Comparison of ENCODE assay signal across 27 cellular contexts in genomic region chr10:109430844-109431243, GRCh38.
A peak's percentile ranks its signal among the peaks of the same experiment; 100 is the strongest.
DNase-seq lines count a peak whose midpoint lies in the region; ATAC-seq, FAIRE-seq and TF ChIP-seq lines count a peak whose summit lies in the region.
"Had no signal": no experiment of that assay in that cellular context is flagged by ENCODE, and none has a peak within 500 bp of the region (broad histone marks: within the 10 kb centered on the region; RNA-seq: fewer than 3 reads in every experiment).

No MANE protein-coding gene starts in this region.

- ATAC-seq in GM21529 (IDR thresholded peaks at IDR 0.05; ENCODE audit: unreplicated experiment) (peak; percentile 33), thoracic aorta (ENCODE audit: insufficient number of reproducible peaks, low FRiP score, low read depth) (no peak)
- ATAC-seq: HCT116, Right ventricle myocardium inferior had no signal

- H3K36me3 Mint-ChIP-seq in astrocyte (ENCODE audit: low read depth, unreplicated experiment), result no peaks in the 10 kb centered on the region
- no peaks in the 10 kb centered on the region for H3K36me3 Mint-ChIP-seq in activated naive CD4-positive, alpha-beta T cell treated with anti-CD3 and anti-CD28 coated beads, Interleukin-2, amount 10 ng/mL, durations not matched to agents 7 days and 5 days
- H3K36me3 Mint-ChIP-seq in nephron progenitor cell (ENCODE audit: low read depth), result no peaks in the 10 kb centered on the region
- H3K36me3 Mint-ChIP-seq: CD14-positive monocyte; CD8-positive, alpha-beta memory T cell had no signal

- H3K4me1 Mint-ChIP-seq in astrocyte (ENCODE audit: low read depth, unreplicated experiment), result peaks cover 38% of the 10 kb centered on the region
- no peaks in the 10 kb centered on the region for H3K4me1 Mint-ChIP-seq in activated naive CD4-positive, alpha-beta T cell treated with anti-CD3 and anti-CD28 coated beads, Interleukin-2, amount 10 ng/mL, durations not matched to agents 7 days and 5 days
- H3K4me1 Mint-ChIP-seq in nephron progenitor cell, result no peaks in the 10 kb centered on the region
- H3K4me1 Mint-ChIP-seq: CD14-positive monocyte; CD8-positive, alpha-beta memory T cell had no signal

- H3K27ac ChIP-seq in astrocyte (ENCODE audit: low read depth, low read length), result peak overlapping the region; percentile 76
- peak overlapping the region; percentile 79 to 83 for H3K27ac ChIP-seq in thoracic aorta
- H3K27ac ChIP-seq: PC-9, SJCRH30 had no signal

- H3K79me2 ChIP-seq in astrocyte (ENCODE audit: insufficient read depth, low read length), result no peaks in the 10 kb centered on the region

- peak; percentile 43 for FAIRE-seq in astrocyte (lab: Jason Lieb, UNC)
- FAIRE-seq: GM12892, GM19239 had no signal

- H3K4me3 ChIP-seq in astrocyte (ENCODE audit: insufficient read depth, low read depth, low read length), result no peak overlapping the region
- peak overlapping the region; percentile 34 for H3K4me3 ChIP-seq in thoracic aorta
- H3K4me3 ChIP-seq: MG63, PC-9, SJCRH30 had no signal

- H3K4me1 ChIP-seq in astrocyte (ENCODE audit: insufficient read depth, low read length) (no peaks in the 10 kb centered on the region), thoracic aorta (ENCODE audit: control insufficient read depth in 1 of 2, low read depth in 2 of 2) (peaks cover 13 to 24% of the 10 kb centered on the region in 2 donors)
- H3K4me1 ChIP-seq: BE2C had no signal

- H3K27me3 Mint-ChIP-seq in astrocyte (ENCODE audit: low read depth, unreplicated experiment) (no peaks in the 10 kb centered on the region), nephron progenitor cell (ENCODE audit: low read depth, poor library complexity) (no peaks in the 10 kb centered on the region)
- H3K27me3 Mint-ChIP-seq in activated naive CD4-positive, alpha-beta T cell treated with anti-CD3 and anti-CD28 coated beads, Interleukin-2, amount 10 ng/mL, durations not matched to agents 7 days and 5 days, result no peaks in the 10 kb centered on the region

- H3K9me3 Mint-ChIP-seq in astrocyte (ENCODE audit: unreplicated experiment) (no peaks in the 10 kb centered on the region), nephron progenitor cell (no peaks in the 10 kb centered on the region)
- no peaks in the 10 kb centered on the region for H3K9me3 Mint-ChIP-seq in activated naive CD4-positive, alpha-beta T cell treated with anti-CD3 and anti-CD28 coated beads, Interleukin-2, amount 10 ng/mL, durations not matched to agents 7 days and 5 days
- H3K9me3 Mint-ChIP-seq: CD14-positive monocyte; CD8-positive, alpha-beta memory T cell had no signal

- H3K9me3 ChIP-seq in astrocyte (ENCODE audit: insufficient read depth, low read depth, low read length), result no peaks in the 10 kb centered on the region
- H3K9me3 ChIP-seq in thoracic aorta, result no peaks in the 10 kb centered on the region
- H3K9me3 ChIP-seq: BE2C, MG63, SJCRH30 had no signal

- no peaks in the 10 kb centered on the region for H3K27me3 ChIP-seq in astrocyte (ENCODE audit: insufficient read depth, low read length)
- H3K27me3 ChIP-seq in thoracic aorta (replicated peaks; ENCODE audit: insufficient read depth), result no peaks in the 10 kb centered on the region
- H3K27me3 ChIP-seq: BE2C, MG63, SJCRH30 had no signal

- H3K36me3 ChIP-seq in astrocyte (ENCODE audit: insufficient read depth, low read length) (no peaks in the 10 kb centered on the region), thoracic aorta (no peaks in the 10 kb centered on the region)
- H3K36me3 ChIP-seq: BE2C, MG63, SJCRH30 had no signal

- no peak overlapping the region for H2AFZ ChIP-seq in astrocyte (ENCODE audit: low read depth, low read length)
- H2AFZ ChIP-seq: PC-9 had no signal

- peak; percentile 7 for DNase-seq in HT1080 (ENCODE audit: low read depth)
- DNase-seq in astrocyte (ENCODE audit: low read depth), result peak; percentile 6
- no peak for DNase-seq in thoracic aorta (ENCODE audit: low spot score)
- DNase-seq in stimulated activated naive CD4-positive, alpha-beta T cell treated with Interleukin-2 at 50 U/mL for 16 hours (lab: John Stamatoyannopoulos, UW), result no peak
- DNase-seq in activated naive CD4-positive, alpha-beta T cell treated with anti-CD3 and anti-CD28 coated beads, Interleukin-2, amount 10 ng/mL, durations not matched to agents 7 days and 5 days, result no peak
- no peak for DNase-seq in nephron progenitor cell
- DNase-seq: 8988T; BE2C; Calu3; CD8-positive, alpha-beta memory T cell; DMS153; DND-41; GOT3; KBM-7; MG63; NCI-H2029; NCI-H446; NCI-H524 treated with DMSO at 0.1 percent for 48 hours; NCI-H774; PC-9; SJCRH30 had no signal

- H3K27ac Mint-ChIP-seq in astrocyte (ENCODE audit: unreplicated experiment) (peak overlapping the region; percentile 79), nephron progenitor cell (no peak overlapping the region)
- H3K27ac Mint-ChIP-seq in activated naive CD4-positive, alpha-beta T cell treated with anti-CD3 and anti-CD28 coated beads, Interleukin-2, amount 10 ng/mL, durations not matched to agents 7 days and 5 days, result no peak overlapping the region
- H3K27ac Mint-ChIP-seq: CD14-positive monocyte; CD8-positive, alpha-beta memory T cell had no signal

- no peaks in the 10 kb centered on the region for H4K20me1 ChIP-seq in astrocyte (ENCODE audit: insufficient read depth, low read length)

- CTCF ChIA-PET in activated naive CD4-positive, alpha-beta T cell treated with anti-CD3 and anti-CD28 coated beads, Interleukin-2, amount 10 ng/mL, durations not matched to agents 7 days and 5 days (lab: Charles Lee), result no interaction called here

- TF ChIP-seq CTCF in astrocyte (IDR thresholded peaks at IDR 0.05; ENCODE audit: insufficient read depth, low read depth, low read length) (no peak), thoracic aorta (IDR thresholded peaks at IDR 0.05) (no peak), nephron progenitor cell (IDR thresholded peaks at IDR 0.05) (no peak)

- no peak overlapping the region for H3K4me3 Mint-ChIP-seq in astrocyte (ENCODE audit: unreplicated experiment)
- no peak overlapping the region for H3K4me3 Mint-ChIP-seq in activated naive CD4-positive, alpha-beta T cell treated with anti-CD3 and anti-CD28 coated beads, Interleukin-2, amount 10 ng/mL, durations not matched to agents 7 days and 5 days
- no peak overlapping the region for H3K4me3 Mint-ChIP-seq in nephron progenitor cell
- H3K4me3 Mint-ChIP-seq: CD14-positive monocyte; CD8-positive, alpha-beta memory T cell had no signal

- peak overlapping the region; percentile 63 for H3K4me2 ChIP-seq in astrocyte (ENCODE audit: low read length)
- H3K4me2 ChIP-seq: PC-9 had no signal

- H3K9ac ChIP-seq in astrocyte (ENCODE audit: low read length), result no peak overlapping the region

Comparison
In these comparisons a context has a peak if more than half of its experiments do, and no peak if none do; other contexts are left out.
1. DNase-seq: peak in HT1080 (single experiment) and astrocyte (single experiment); none in thoracic aorta (single experiment), stimulated activated naive CD4-positive, alpha-beta T cell treated with Interleukin-2 at 50 U/mL for 16 hours (single experiment), activated naive CD4-positive, alpha-beta T cell treated with anti-CD3 and anti-CD28 coated beads, Interleukin-2, amount 10 ng/mL, durations not matched to agents 7 days and 5 days (single experiment) and nephron progenitor cell (single experiment).